Comparison of ENCODE assay signal across 9 cellular contexts in the genomic region with DNA sequence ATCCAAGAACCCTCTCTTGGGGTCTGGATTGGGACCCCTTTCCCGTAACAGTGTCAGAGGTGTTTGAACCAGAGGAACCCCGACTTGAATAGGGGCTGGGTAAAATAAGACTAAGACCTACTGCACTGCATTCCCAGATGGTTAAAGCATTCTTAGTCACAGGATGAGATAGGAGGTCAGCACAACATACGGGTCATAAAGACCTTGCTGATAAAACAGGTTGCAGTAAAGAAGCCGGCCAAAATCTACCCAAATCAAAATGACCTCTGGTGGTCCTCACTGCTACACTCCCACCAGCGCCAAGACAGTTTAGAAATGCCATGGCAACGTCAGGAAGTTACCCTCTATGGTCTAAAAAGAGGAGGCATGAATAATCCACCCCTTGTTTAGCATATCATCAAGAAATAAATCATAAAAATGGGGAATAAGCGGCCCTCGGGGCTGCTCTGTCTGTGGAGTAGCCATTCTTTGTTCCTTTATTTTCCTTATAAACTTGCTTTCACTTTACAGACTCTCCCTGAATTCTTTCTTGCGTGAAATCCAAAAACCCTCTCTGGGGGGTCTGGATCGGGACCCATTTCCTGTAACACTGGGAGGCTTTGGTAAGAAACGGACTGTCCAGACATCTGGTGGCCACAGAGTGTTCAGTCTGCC. TPM values are rescaled to one million over a fixed set of nuclear protein-coding genes. Genes with fewer than 3 reads are reported as not detected.
DNase-seq lines count a peak whose midpoint lies in the region; ATAC-seq and TF ChIP-seq lines count a peak whose summit lies in the region.
"Had no signal": no experiment of that assay in that cellular context is flagged by ENCODE, and none has a peak within 500 bp of the region (broad histone marks: within the 10 kb centered on the region; RNA-seq: fewer than 3 reads in every experiment).

No MANE protein-coding gene starts in this region.

- POLR2A ChIA-PET in activated CD8-positive, alpha-beta T cell treated with anti-CD3 and anti-CD28 coated beads for 36 hours (lab: Charles Lee) = no interaction called here

- ATAC-seq in activated CD8-positive, alpha-beta T cell treated with anti-CD3 and anti-CD28 coated beads for 36 hours = no peak
- ATAC-seq in Right ventricle myocardium superior (ENCODE audit: poor library complexity) (peak; percentile 69), HG02571 (IDR thresholded peaks at IDR 0.05; ENCODE audit: unreplicated experiment) (no peak)

- no peaks in the 10 kb centered on the region for H3K36me3 Mint-ChIP-seq in HFFc6 (ENCODE audit: low read depth)
- no peaks in the 10 kb centered on the region for H3K36me3 Mint-ChIP-seq in activated CD8-positive, alpha-beta T cell treated with anti-CD3 and anti-CD28 coated beads for 36 hours (ENCODE audit: low read depth)

- DNase-seq in HFFc6 (peak; percentile 18), Right ventricle myocardium superior (no peak), spleen (no peak), NCI-H748 treated with DMSO at 0.1 percent for 48 hours (lab: John Stamatoyannopoulos, UW) (no peak), AML-193 (lab: John Stamatoyannopoulos, UW) (no peak)
- DNase-seq in activated CD8-positive, alpha-beta T cell treated with anti-CD3 and anti-CD28 coated beads for 36 hours = no peak
- DNase-seq in activated effector memory CD4-positive, alpha-beta T cell treated with anti-CD3 and anti-CD28 coated beads, Interleukin-2, amount 50 U/mL, for 16 hours = no peak
- DNase-seq: activated CD4-positive, alpha-beta T cell treated with anti-CD3 and anti-CD28 coated beads for 4 hours had no signal

- H3K27me3 ChIP-seq in spleen (replicated peaks in 1 of 7) = peaks cover 0 to 10% (median 0%) of the 10 kb centered on the region in 7 donors

- intact Hi-C loops in activated CD8-positive, alpha-beta T cell treated with anti-CD3 and anti-CD28 coated beads for 36 hours (cut with micrococcal nuclease) = no loop called here
- intact Hi-C loops in Right ventricle myocardium superior (cut with DNase I) = no loop called here
- intact Hi-C loops in spleen (cut with DNase I; ENCODE audit: low total_unique reads) = no loop called here

- H3K27ac ChIP-seq in spleen = peak overlapping the region in 7 of 8 donors; percentile 27 to 71 (median 57)

- TF ChIP-seq POLR2A in spleen (IDR thresholded peaks at IDR 0.05) = no peak

- CTCF ChIA-PET in activated CD8-positive, alpha-beta T cell treated with anti-CD3 and anti-CD28 coated beads for 36 hours (lab: Charles Lee) = no interaction called here

- H3K9me3 ChIP-seq in spleen = no peaks in the 10 kb centered on the region

- WGBS in spleen, 5 donors = 31 to 44% (median 40%) methylated on average over 11 of the region's 11 CpGs

- H3K4me1 Mint-ChIP-seq in HFFc6 (ENCODE audit: low read depth) = peaks cover 40% of the 10 kb centered on the region
- H3K4me1 Mint-ChIP-seq in activated CD8-positive, alpha-beta T cell treated with anti-CD3 and anti-CD28 coated beads for 36 hours (ENCODE audit: low read depth) = peaks cover 11% of the 10 kb centered on the region

- peaks cover 0 to 29% (median 19%) of the 10 kb centered on the region in 6 donors for H3K4me1 ChIP-seq in spleen

- peaks cover 7% of the 10 kb centered on the region for H3K27me3 Mint-ChIP-seq in HFFc6 (ENCODE audit: insufficient read depth)
- H3K27me3 Mint-ChIP-seq in activated CD8-positive, alpha-beta T cell treated with anti-CD3 and anti-CD28 coated beads for 36 hours = peaks cover 25% of the 10 kb centered on the region

- H3K4me3 Mint-ChIP-seq in HFFc6 = peak overlapping the region; percentile 87
- H3K4me3 Mint-ChIP-seq in activated CD8-positive, alpha-beta T cell treated with anti-CD3 and anti-CD28 coated beads for 36 hours = peak overlapping the region; percentile 7

- peak overlapping the region; percentile 78 for H3K27ac Mint-ChIP-seq in HFFc6
- no peak overlapping the region for H3K27ac Mint-ChIP-seq in activated CD8-positive, alpha-beta T cell treated with anti-CD3 and anti-CD28 coated beads for 36 hours

- H3K36me3 ChIP-seq in spleen = no peaks in the 10 kb centered on the region

- TF ChIP-seq CTCF in HFFc6 (IDR thresholded peaks at IDR 0.05) = no peak
- TF ChIP-seq CTCF in activated CD8-positive, alpha-beta T cell treated with anti-CD3 and anti-CD28 coated beads for 36 hours (IDR thresholded peaks at IDR 0.05) = no peak
- TF ChIP-seq CTCF in spleen (IDR thresholded peaks at IDR 0.05 in 8 of 11, conservative IDR thresholded peaks at IDR 0.05 in 3 of 11) = no peak

- H3K9me3 Mint-ChIP-seq in HFFc6 = no peaks in the 10 kb centered on the region
- H3K9me3 Mint-ChIP-seq in activated CD8-positive, alpha-beta T cell treated with anti-CD3 and anti-CD28 coated beads for 36 hours = no peaks in the 10 kb centered on the region

- H3K4me3 ChIP-seq in spleen = peak overlapping the region in 4 of 8 donors; percentile 5 to 57 (median 26)

RNA-seq across cellular contexts. Expression of gene SIN3B, which starts 4.4 kb away (rescaled TPM):
- total RNA-seq in HFFc6 (2021; fragmentation: NEBNext Ultra II Directional; extraction: Animal tissue kit (Norgen Biotek cat#: 25700)) = 10 to 100 TPM; 29.6 to 39.4 (median 35.2) TPM
- total RNA-seq in activated CD8-positive, alpha-beta T cell treated with anti-CD3 and anti-CD28 coated beads for 36 hours = 10 to 100 TPM; 27.6 to 31.6 TPM
- total RNA-seq in Right ventricle myocardium superior = 21.9 TPM
- total RNA-seq in spleen = 100 to 1,000 TPM in 1 of 7 donors, 10 to 100 TPM in 6; 66.2 to 107 (median 84.2) TPM
- polyA plus RNA-seq in spleen = 10 to 100 TPM; 14.6 to 50.9 (median 29.6) TPM
